ENCODE assay signal across 8 cellular contexts in the genomic region with DNA sequence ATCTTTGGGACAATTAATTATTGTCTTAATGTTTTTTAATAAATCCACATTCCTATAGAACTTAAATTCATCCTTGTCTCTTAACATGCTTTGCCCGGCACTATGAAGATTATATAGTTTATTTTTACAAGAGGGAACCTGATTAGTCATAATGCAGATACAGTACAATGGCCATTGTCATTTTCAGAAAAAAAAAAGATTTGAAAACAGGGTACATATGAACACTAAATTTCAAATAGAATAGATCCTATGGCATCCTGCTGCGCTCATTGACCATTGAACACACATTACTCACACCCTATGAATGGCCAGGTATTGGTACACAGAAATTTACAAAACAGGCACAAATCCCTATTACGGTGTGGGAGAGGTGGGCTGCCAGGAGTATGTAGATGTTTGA. TPM values are rescaled to one million over a fixed set of nuclear protein-coding genes. Genes with fewer than 3 reads are reported as not detected.
DNase-seq lines count a peak whose midpoint lies in the region; ATAC-seq and TF ChIP-seq lines count a peak whose summit lies in the region.

No MANE protein-coding gene starts in this region.

- H3K4me1 ChIP-seq in GM23248 (ENCODE audit: insufficient read depth) (no peaks in the 10 kb centered on the region; the same call in 1 of the 2 replicates), foreskin keratinocyte (peaks cover 10% of the 10 kb centered on the region), gastrocnemius medialis (peaks cover 0 to 2% of the 10 kb centered on the region in 2 donors)

- in situ Hi-C loops in GM23248 (cut with MboI) (loop anchor here (10.0 to 25.0 kb wide), 2 partner anchors 458 to 975 kb away; no protein-coding TSS in a partner anchor), gastrocnemius medialis (cut with MboI; ENCODE audit: low sequenced_read_pairs in 4 of 4) (loop anchor here in 2 of 4 donors (25.0 kb wide), 2 partner anchors 325 to 975 kb away; no protein-coding TSS in a partner anchor)

- peaks cover 45% of the 10 kb centered on the region for H3F3A ChIP-seq in GM23248 (ENCODE audit: insufficient read depth)

- peaks cover 30% of the 10 kb centered on the region for H3K79me2 ChIP-seq in GM23248 (ENCODE audit: insufficient read depth)

- H3K9me2 ChIP-seq in GM23248 (ENCODE audit: insufficient read depth), result no peaks in the 10 kb centered on the region

- H3K36me3 ChIP-seq in GM23248 (ENCODE audit: low read depth), result peaks cover 20% of the 10 kb centered on the region
- peaks cover 5% of the 10 kb centered on the region for H3K36me3 ChIP-seq in WERI-Rb-1
- H3K36me3 ChIP-seq in gastrocnemius medialis, result peaks cover 0 to 4% of the 10 kb centered on the region in 2 donors

- TF ChIP-seq CTCF in WERI-Rb-1 (IDR thresholded peaks at IDR 0.05; ENCODE audit: low read depth, low read length), result no peak
- TF ChIP-seq CTCF in foreskin keratinocyte (conservative IDR thresholded peaks at IDR 0.05), result no peak
- no peak for TF ChIP-seq CTCF in gastrocnemius medialis (IDR thresholded peaks at IDR 0.05 in 4 of 5, conservative IDR thresholded peaks at IDR 0.05 in 1 of 5)

- no peak overlapping the region for H3K4me3 ChIP-seq in GM23248
- H3K4me3 ChIP-seq in WERI-Rb-1 (ENCODE audit: low read depth, low read length), result no peak overlapping the region
- H3K4me3 ChIP-seq in gastrocnemius medialis, result no peak overlapping the region

- 0 out of 2 replicates have a peak, but pooled peaks cover 3% of the 10 kb centered on the region for H4K20me1 ChIP-seq in GM23248 (ENCODE audit: insufficient read depth)

- no peak overlapping the region for H2AFZ ChIP-seq in GM23248

- TF ChIP-seq POLR2A in gastrocnemius medialis (IDR thresholded peaks at IDR 0.05), result no peak

- no peak for ATAC-seq in foreskin keratinocyte
- no peak for ATAC-seq in gastrocnemius medialis
- ATAC-seq in HG03097 (IDR thresholded peaks at IDR 0.05; ENCODE audit: low FRiP score, unreplicated experiment), result no peak
- ATAC-seq in GM19351 (IDR thresholded peaks at IDR 0.05; ENCODE audit: unreplicated experiment), result no peak

- no peak overlapping the region for H3K9ac ChIP-seq in GM23248

- DNase-seq in GM23248 (peak; percentile 30), WERI-Rb-1 (no peak), foreskin keratinocyte (no peak), gastrocnemius medialis (no peak), NCI-H526 (lab: John Stamatoyannopoulos, UW) (no peak), 8988T (no peak)

- H3K4me2 ChIP-seq in GM23248 (ENCODE audit: unreplicated experiment), result no peak overlapping the region

- H3K27me3 ChIP-seq in GM23248 (replicated peaks; ENCODE audit: insufficient read depth) (no peaks in the 10 kb centered on the region), WERI-Rb-1 (ENCODE audit: insufficient read depth, low read depth, severe bottlenecking) (no peaks in the 10 kb centered on the region), foreskin keratinocyte (no peaks in the 10 kb centered on the region), gastrocnemius medialis (no peaks in the 10 kb centered on the region)

- intact Hi-C loops in gastrocnemius medialis (cut with DNase I; ENCODE audit: low total_unique reads), result loop anchor here (10.0 kb wide), 1 partner anchor 458 kb away; no protein-coding TSS in a partner anchor

- 91 to 92% methylated on average over 3 of the region's 3 CpGs for WGBS in GM23248 (ENCODE audit: low coverage in 1 of 2, low lambda C conversion rate in 2 of 2, missing lambda C conversion rate in 2 of 2), 2 experiments

- H3K9me3 ChIP-seq in GM23248 (ENCODE audit: low read depth) (no peaks in the 10 kb centered on the region), WERI-Rb-1 (ENCODE audit: severe bottlenecking) (no peaks in the 10 kb centered on the region), gastrocnemius medialis (no peaks in the 10 kb centered on the region)

- H3K27ac ChIP-seq in GM23248 (peak overlapping the region; percentile 94; the same call in 1 of the 2 replicates), WERI-Rb-1 (peak overlapping the region; percentile 99; the same call in 1 of the 2 replicates), foreskin keratinocyte (peak overlapping the region; percentile 99), gastrocnemius medialis (peak overlapping the region; percentile 97 to 100 (median 100))

RNA-seq across cellular contexts. Expression of gene KLF6, which starts 2.0 kb away (rescaled TPM):
- total RNA-seq in GM23248 (2014; rRNA removed; shearing (Covaris generic)), result 49.8 and 58.9 TPM in 2 replicates
- polyA plus RNA-seq in GM23248 (2016; fragmentation: Nextera tagmentation; extraction: Ambion mirVana) (264 and 279 TPM in 2 replicates), foreskin keratinocyte (42.0 and 42.5 TPM in 2 replicates)
- total RNA-seq in foreskin keratinocyte (133 and 156 TPM in 2 replicates), gastrocnemius medialis (10 to 100 TPM; 23.3 to 84.7 (median 49.8) TPM)
